In the genomic region with DNA sequence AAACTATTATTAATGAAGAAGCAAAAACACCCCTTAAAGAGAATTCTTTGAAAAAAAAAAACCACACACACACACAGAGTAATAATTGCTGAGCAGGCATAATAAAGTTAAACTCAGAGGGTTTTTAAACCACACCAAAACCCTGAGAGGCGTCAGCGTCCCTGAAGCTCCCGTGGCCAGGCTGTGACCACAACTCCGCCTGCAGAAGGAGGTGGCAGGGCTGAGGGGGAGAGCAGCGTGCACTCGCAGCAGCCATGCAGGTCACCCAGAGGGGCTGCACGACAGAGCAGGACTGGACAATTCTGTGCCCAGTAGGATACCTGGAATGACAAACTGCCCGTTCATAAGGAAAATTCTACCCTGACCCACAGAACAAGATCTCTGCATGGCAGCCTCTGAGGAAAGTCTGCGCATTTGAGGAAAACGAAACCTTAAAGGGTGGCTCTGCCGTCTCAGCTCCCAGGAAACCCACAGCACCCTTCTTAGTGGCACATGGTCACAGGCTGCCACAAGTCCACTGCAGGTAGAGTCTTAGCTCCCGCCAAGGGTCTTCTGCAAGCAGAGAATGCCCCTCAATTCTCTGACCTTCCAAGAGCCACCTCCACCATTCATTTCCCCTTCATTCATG, we compare ENCODE assay signal across 8 cellular contexts. TPM values are rescaled to one million over a fixed set of nuclear protein-coding genes. Genes with fewer than 3 reads are reported as not detected.
DNase-seq lines count a peak whose midpoint lies in the region; ATAC-seq lines count a peak whose summit lies in the region.

No MANE protein-coding gene starts in this region.

- peak overlapping the region; percentile 76 to 94 (median 88) for H3K4me2 ChIP-seq in BLaER1 treated with 17β-estradiol and CSF1 and Interleukin-3, amounts not matched to agents 10 nM and 100 nM

- H3K4me1 ChIP-seq in BLaER1 treated with 17β-estradiol and CSF1 and Interleukin-3, amounts not matched to agents 10 nM and 100 nM = peaks cover 69 to 85% (median 80%) of the 10 kb centered on the region in 10 experiments
- H3K4me1 ChIP-seq in HUES6 (ENCODE audit: control insufficient read depth, insufficient read depth, low read length) = peaks cover 51% of the 10 kb centered on the region
- no peaks in the 10 kb centered on the region for H3K4me1 ChIP-seq in right cardiac atrium (ENCODE audit: control insufficient read depth, insufficient read depth, low read length)

- ATAC-seq in right cardiac atrium = peak; percentile 48 to 62
- ATAC-seq in GM18861 (IDR thresholded peaks at IDR 0.05; ENCODE audit: unreplicated experiment) = no peak

- DNase-seq in activated T-cell treated with anti-CD3 and anti-CD28 coated beads for 24 hours (ENCODE audit: low read depth) (peak; percentile 19), right cardiac atrium (peak in 1 of 3 donors; percentile 82), HT-29 (ENCODE audit: low spot score) (no peak), SK-N-DZ (ENCODE audit: low spot score) (no peak)
- peak in 2 of 3 experiments; percentile 1 to 14 for DNase-seq in stimulated activated CD4-positive, alpha-beta T cell treated with anti-CD3 and anti-CD28 coated beads, TNF-alpha, amount 100 ng/mL, for 24 hours (ENCODE audit: low read depth in 3 of 3)

- H3K9me3 ChIP-seq in BLaER1 treated with 17β-estradiol and CSF1 and Interleukin-3, amounts not matched to agents 10 nM and 100 nM (replicated peaks in 1 of 11) = no peaks in the 10 kb centered on the region
- H3K9me3 ChIP-seq in HUES6 (ENCODE audit: control insufficient read depth, insufficient read depth, low read depth, low read length) (no peaks in the 10 kb centered on the region), right cardiac atrium (ENCODE audit: control insufficient read depth, low read length) (no peaks in the 10 kb centered on the region)

- peak overlapping the region in 8 of 11 experiments; percentile 12 to 51 (median 36); a peak in 10 of 22 replicates for H3K9ac ChIP-seq in BLaER1 treated with 17β-estradiol and CSF1 and Interleukin-3, amounts not matched to agents 10 nM and 100 nM
- peak overlapping the region; percentile 13 for H3K9ac ChIP-seq in HUES6 (ENCODE audit: low read length)

- intact Hi-C loops in right cardiac atrium (cut with DNase I) = no loop called here

- WGBS in right cardiac atrium = 40% methylated on average over 12 of the region's 12 CpGs

- H3K4me3 ChIP-seq in BLaER1 treated with 17β-estradiol and CSF1 and Interleukin-3, amounts not matched to agents 10 nM and 100 nM = peak overlapping the region; percentile 36 to 66 (median 51); a peak in 19 of 20 replicates
- H3K4me3 ChIP-seq in HUES6 (ENCODE audit: low read depth, low read length) (no peak overlapping the region), right cardiac atrium (ENCODE audit: low read length) (peak overlapping the region; percentile 22)

- 0 out of 22 replicates have a peak, but pooled peaks cover 0 to 5% (median 0%) of the 10 kb centered on the region in 11 experiments for H4K20me1 ChIP-seq in BLaER1 treated with 17β-estradiol and CSF1 and Interleukin-3, amounts not matched to agents 10 nM and 100 nM

- H3K27ac ChIP-seq in BLaER1 treated with 17β-estradiol and CSF1 and Interleukin-3, amounts not matched to agents 10 nM and 100 nM = peak overlapping the region in 1 of 11 experiments; percentile 7; a peak in 2 of 22 replicates
- H3K27ac ChIP-seq in HUES6 (ENCODE audit: low read depth, low read length) (no peak overlapping the region), right cardiac atrium (ENCODE audit: low read length) (no peak overlapping the region)

- H3K27me3 ChIP-seq in BLaER1 treated with 17β-estradiol and CSF1 and Interleukin-3, amounts not matched to agents 10 nM and 100 nM = peaks cover 0 to 24% (median 0%) of the 10 kb centered on the region in 11 experiments; a peak in 2 of 22 replicates
- H3K27me3 ChIP-seq in HUES6 (ENCODE audit: control insufficient read depth, insufficient read depth, low read length) = peaks cover 19% of the 10 kb centered on the region
- H3K27me3 ChIP-seq in right cardiac atrium (ENCODE audit: control insufficient read depth, insufficient read depth) = no peaks in the 10 kb centered on the region

- no peaks in the 10 kb centered on the region for H3K36me3 ChIP-seq in BLaER1 treated with 17β-estradiol and CSF1 and Interleukin-3, amounts not matched to agents 10 nM and 100 nM
- H3K36me3 ChIP-seq in HUES6 (ENCODE audit: control insufficient read depth, insufficient read depth, low read length) = no peaks in the 10 kb centered on the region

RNA-seq across cellular contexts. Expression of a gene that starts 44.0 kb away (rescaled TPM):
- total RNA-seq in right cardiac atrium = 10 to 100 TPM; 33.7 to 38.9 (median 36.0) TPM
- 20.1 TPM for polyA plus RNA-seq in right cardiac atrium
- not detected in 2 replicates for total RNA-seq in HT-29 (2014; rRNA removed; shearing (Covaris generic))
- not detected in 2 replicates for polyA plus RNA-seq in SK-N-DZ (2014; cell fraction: cytosol; rRNA removed)
- polyA plus RNA-seq in SK-N-DZ (2014; cell fraction: nucleus; rRNA removed) = 0.06 TPM in 1 of 2 replicates, not detected in the other

Comparison
In these comparisons a context has a peak if more than half of its experiments do, and no peak if none do; other contexts are left out.
1. DNase-seq: peak in activated T-cell treated with anti-CD3 and anti-CD28 coated beads for 24 hours (single experiment) and stimulated activated CD4-positive, alpha-beta T cell treated with anti-CD3 and anti-CD28 coated beads, TNF-alpha, amount 100 ng/mL, for 24 hours (2 of 3); none in HT-29 (single experiment) and SK-N-DZ (single experiment).
2. RNA of a gene that starts 44.0 kb away (total RNA-seq): 33.7 to 38.9 TPM in right cardiac atrium; not detected in HT-29; every median in the first group is over 10 times any median in the second.